25 cellular contexts compared by ENCODE assay signal in genomic region chr2:157459486-157459885, GRCh38. TPM values are rescaled to one million over a fixed set of nuclear protein-coding genes. Genes with fewer than 3 reads are reported as not detected.
DNase-seq lines count a peak whose midpoint lies in the region; ATAC-seq and TF ChIP-seq lines count a peak whose summit lies in the region.
"Had no signal": no experiment of that assay in that cellular context is flagged by ENCODE, and none has a peak within 500 bp of the region (broad histone marks: within the 10 kb centered on the region; RNA-seq: fewer than 3 reads in every experiment).

No MANE protein-coding gene starts in this region.

- intact Hi-C loops in natural killer cell (cut with micrococcal nuclease) = no loop called here
- intact Hi-C loops in naive thymus-derived CD4-positive, alpha-beta T cell (cut with micrococcal nuclease) = no loop called here

- H3K27me3 ChIP-seq in naive thymus-derived CD4-positive, alpha-beta T cell (ENCODE audit: control insufficient read depth in 2 of 2, insufficient read depth in 2 of 2, low read length in 2 of 2) = no peaks in the 10 kb centered on the region
- H3K27me3 ChIP-seq: sigmoid colon, tibial nerve had no signal

- H3K4me3 Mint-ChIP-seq in natural killer cell treated with Interleukin-12 subunit alpha and Interleukin-12 subunit beta and Interleukin-15 and Interleukin-18, amount 100 ng/mL, for 72 hours = no peak overlapping the region
- no peak overlapping the region for H3K4me3 Mint-ChIP-seq in natural killer cell
- H3K4me3 Mint-ChIP-seq in activated T-helper 17 cell treated with anti-CD3 and anti-CD28 coated beads, Interleukin-2, amount 50 U/mL, for 72 hours = peak overlapping the region; percentile 86
- peak overlapping the region; percentile 42 to 82 (median 74) for H3K4me3 Mint-ChIP-seq in naive thymus-derived CD4-positive, alpha-beta T cell
- H3K4me3 Mint-ChIP-seq: activated CD4-positive, alpha-beta memory T cell treated with anti-CD3 and anti-CD28 coated beads for 36 hours; activated T-cell treated with anti-CD3 and anti-CD28 coated beads, Interleukin-2, amount 50 U/mL, for 24 hours; central memory CD8-positive, alpha-beta T cell had no signal

- peaks cover 66 to 83% of the 10 kb centered on the region in 2 donors for H3K4me1 Mint-ChIP-seq in natural killer cell treated with Interleukin-12 subunit alpha and Interleukin-12 subunit beta and Interleukin-15 and Interleukin-18, amount 100 ng/mL, for 72 hours (ENCODE audit: low read depth in 2 of 2)
- peaks cover 5% of the 10 kb centered on the region in 2 donors for H3K4me1 Mint-ChIP-seq in natural killer cell
- H3K4me1 Mint-ChIP-seq in activated T-helper 17 cell treated with anti-CD3 and anti-CD28 coated beads, Interleukin-2, amount 50 U/mL, for 72 hours = peaks cover 53% of the 10 kb centered on the region
- H3K4me1 Mint-ChIP-seq in naive thymus-derived CD4-positive, alpha-beta T cell = peaks cover 35 to 96% (median 90%) of the 10 kb centered on the region in 7 donors

- CTCF ChIA-PET in naive thymus-derived CD4-positive, alpha-beta T cell (lab: Charles Lee) = interaction anchor here (0.7 to 8.3 kb wide), 7 partner anchors 10 to 131 kb away, joined by 3 to 64 read pairs (median 5); no protein-coding TSS in a partner anchor

- no peak for DNase-seq in natural killer cell treated with Interleukin-12 subunit alpha and Interleukin-12 subunit beta and Interleukin-15 and Interleukin-18, amount 100 ng/mL, for 72 hours (ENCODE audit: low spot score)
- DNase-seq in natural killer cell = no peak
- no peak for DNase-seq in naive thymus-derived CD4-positive, alpha-beta T cell
- DNase-seq in central memory CD4-positive, alpha-beta T cell = no peak
- DNase-seq: activated CD4-positive, alpha-beta memory T cell treated with anti-CD3 and anti-CD28 coated beads for 36 hours; activated T-cell treated with anti-CD3 and anti-CD28 coated beads, Interleukin-2, amount 50 U/mL, for 24 hours; amygdala; DMS79 treated with DMSO at 0.1 percent for 48 hours; dorsolateral prefrontal cortex; foreskin keratinocyte; KBM-7; MV-4-11; NCI-H1694 treated with DMSO at 0.1 percent for 48 hours; NCI-H2227 treated with DMSO at 0.1 percent for 48 hours; NCI-H82; Right ventricle myocardium superior; sigmoid colon; stimulated activated naive CD4-positive, alpha-beta T cell; SW 1271 had no signal

- no peaks in the 10 kb centered on the region for H3K9me3 ChIP-seq in naive thymus-derived CD4-positive, alpha-beta T cell (ENCODE audit: control insufficient read depth in 2 of 3, low read length in 3 of 3)
- H3K9me3 ChIP-seq: sigmoid colon, tibial nerve had no signal

- H3K4me3 ChIP-seq in naive thymus-derived CD4-positive, alpha-beta T cell (ENCODE audit: low read length) = no peak overlapping the region
- H3K4me3 ChIP-seq: dorsolateral prefrontal cortex, sigmoid colon, tibial nerve had no signal

- H3K27ac ChIP-seq in naive thymus-derived CD4-positive, alpha-beta T cell (ENCODE audit: low read depth, low read length) = no peak overlapping the region
- H3K27ac ChIP-seq: dorsolateral prefrontal cortex, epithelial cell of prostate, foreskin keratinocyte, sigmoid colon, tibial nerve had no signal

- H3K27me3 Mint-ChIP-seq in natural killer cell treated with Interleukin-12 subunit alpha and Interleukin-12 subunit beta and Interleukin-15 and Interleukin-18, amount 100 ng/mL, for 72 hours = no peaks in the 10 kb centered on the region
- H3K27me3 Mint-ChIP-seq in natural killer cell (ENCODE audit: low read depth in 2 of 2) = peaks cover 2 to 7% of the 10 kb centered on the region in 2 donors
- H3K27me3 Mint-ChIP-seq in activated T-helper 17 cell treated with anti-CD3 and anti-CD28 coated beads, Interleukin-2, amount 50 U/mL, for 72 hours = no peaks in the 10 kb centered on the region
- no peaks in the 10 kb centered on the region for H3K27me3 Mint-ChIP-seq in naive thymus-derived CD4-positive, alpha-beta T cell
- H3K27me3 Mint-ChIP-seq: activated CD4-positive, alpha-beta memory T cell treated with anti-CD3 and anti-CD28 coated beads for 36 hours; activated T-cell treated with anti-CD3 and anti-CD28 coated beads, Interleukin-2, amount 50 U/mL, for 24 hours; central memory CD8-positive, alpha-beta T cell had no signal

- peaks cover 12% of the 10 kb centered on the region for H3K36me3 Mint-ChIP-seq in natural killer cell treated with Interleukin-12 subunit alpha and Interleukin-12 subunit beta and Interleukin-15 and Interleukin-18, amount 100 ng/mL, for 72 hours
- H3K36me3 Mint-ChIP-seq in natural killer cell = no peaks in the 10 kb centered on the region
- peaks cover 11% of the 10 kb centered on the region for H3K36me3 Mint-ChIP-seq in activated T-helper 17 cell treated with anti-CD3 and anti-CD28 coated beads, Interleukin-2, amount 50 U/mL, for 72 hours (ENCODE audit: low read depth)
- H3K36me3 Mint-ChIP-seq in naive thymus-derived CD4-positive, alpha-beta T cell = peaks cover 0 to 19% (median 0%) of the 10 kb centered on the region in 5 donors

- no peak for ATAC-seq in natural killer cell treated with Interleukin-12 subunit alpha and Interleukin-12 subunit beta and Interleukin-15 and Interleukin-18, amount 100 ng/mL, for 72 hours
- ATAC-seq in natural killer cell (no peak), HG03159 (IDR thresholded peaks at IDR 0.05; ENCODE audit: unreplicated experiment) (no peak), HG03354 (IDR thresholded peaks at IDR 0.05; ENCODE audit: poor library complexity, severe bottlenecking, unreplicated experiment) (no peak)
- ATAC-seq in activated T-helper 17 cell treated with anti-CD3 and anti-CD28 coated beads, Interleukin-2, amount 50 U/mL, for 72 hours (replicated peaks) = no peak
- ATAC-seq in naive thymus-derived CD4-positive, alpha-beta T cell = no peak
- ATAC-seq: foreskin keratinocyte had no signal

- H3K9me3 Mint-ChIP-seq in natural killer cell treated with Interleukin-12 subunit alpha and Interleukin-12 subunit beta and Interleukin-15 and Interleukin-18, amount 100 ng/mL, for 72 hours = peaks cover 3% of the 10 kb centered on the region
- no peaks in the 10 kb centered on the region for H3K9me3 Mint-ChIP-seq in natural killer cell
- no peaks in the 10 kb centered on the region for H3K9me3 Mint-ChIP-seq in activated T-helper 17 cell treated with anti-CD3 and anti-CD28 coated beads, Interleukin-2, amount 50 U/mL, for 72 hours
- peaks cover 0 to 1% (median 0%) of the 10 kb centered on the region in 11 donors for H3K9me3 Mint-ChIP-seq in naive thymus-derived CD4-positive, alpha-beta T cell
- H3K9me3 Mint-ChIP-seq: activated CD4-positive, alpha-beta memory T cell treated with anti-CD3 and anti-CD28 coated beads for 36 hours; activated T-cell treated with anti-CD3 and anti-CD28 coated beads, Interleukin-2, amount 50 U/mL, for 24 hours; central memory CD8-positive, alpha-beta T cell had no signal

- H3K36me3 ChIP-seq in naive thymus-derived CD4-positive, alpha-beta T cell (ENCODE audit: control insufficient read depth in 2 of 3, insufficient read depth in 3 of 3, low read length in 3 of 3) = no peaks in the 10 kb centered on the region
- H3K36me3 ChIP-seq: sigmoid colon, tibial nerve had no signal

- no peak for TF ChIP-seq CTCF in natural killer cell (IDR thresholded peaks at IDR 0.05)

- peaks cover 15 to 54% of the 10 kb centered on the region in 2 donors for H3K4me1 ChIP-seq in naive thymus-derived CD4-positive, alpha-beta T cell (ENCODE audit: control insufficient read depth in 2 of 2, insufficient read depth in 2 of 2, low read length in 2 of 2)
- H3K4me1 ChIP-seq: foreskin keratinocyte, sigmoid colon, tibial nerve had no signal

- POLR2A ChIA-PET in naive thymus-derived CD4-positive, alpha-beta T cell (lab: Charles Lee) = interaction anchor here (0.6 to 18.1 kb wide), 10 partner anchors 11 to 132 kb away, joined by 3 to 297 read pairs (median 4); partner anchors contain the start of gene CYTIP

- H3K27ac Mint-ChIP-seq in natural killer cell treated with Interleukin-12 subunit alpha and Interleukin-12 subunit beta and Interleukin-15 and Interleukin-18, amount 100 ng/mL, for 72 hours = peak overlapping the region; percentile 30 to 95
- no peak overlapping the region for H3K27ac Mint-ChIP-seq in natural killer cell
- H3K27ac Mint-ChIP-seq in activated T-helper 17 cell treated with anti-CD3 and anti-CD28 coated beads, Interleukin-2, amount 50 U/mL, for 72 hours = peak overlapping the region; percentile 12
- H3K27ac Mint-ChIP-seq in naive thymus-derived CD4-positive, alpha-beta T cell = peak overlapping the region; percentile 68 to 91 (median 87)
- H3K27ac Mint-ChIP-seq: activated CD4-positive, alpha-beta memory T cell treated with anti-CD3 and anti-CD28 coated beads for 36 hours; activated T-cell treated with anti-CD3 and anti-CD28 coated beads, Interleukin-2, amount 50 U/mL, for 24 hours had no signal

RNA-seq across cellular contexts. Expression of gene CYTIP, which starts 15.6 kb away (rescaled TPM):
- total RNA-seq in natural killer cell treated with Interleukin-12 subunit alpha and Interleukin-12 subunit beta and Interleukin-15 and Interleukin-18, amount 100 ng/mL, for 72 hours = 1,000 to 10,000 TPM in 1 of 2 donors, 100 to 1,000 TPM in 1; 755 to 1,319 TPM
- total RNA-seq in natural killer cell = 100 to 1,000 TPM; 276 to 363 (median 357) TPM
- 100 to 1,000 TPM; 581 to 591 TPM for total RNA-seq in activated T-helper 17 cell treated with anti-CD3 and anti-CD28 coated beads, Interleukin-2, amount 50 U/mL, for 72 hours
- 100 to 1,000 TPM; 290 to 406 (median 363) TPM for total RNA-seq in naive thymus-derived CD4-positive, alpha-beta T cell
- 100 to 1,000 TPM; 170 to 270 TPM for polyA plus RNA-seq in naive thymus-derived CD4-positive, alpha-beta T cell
- total RNA-seq: foreskin keratinocyte had no signal
- polyA plus RNA-seq: foreskin keratinocyte had no signal

Comparison
In these comparisons a context has a peak if more than half of its experiments do, and no peak if none do; other contexts are left out.
1. H3K27ac Mint-ChIP-seq: peak in natural killer cell treated with Interleukin-12 subunit alpha and Interleukin-12 subunit beta and Interleukin-15 and Interleukin-18, amount 100 ng/mL, for 72 hours (2 of 2), activated T-helper 17 cell treated with anti-CD3 and anti-CD28 coated beads, Interleukin-2, amount 50 U/mL, for 72 hours (single experiment) and naive thymus-derived CD4-positive, alpha-beta T cell (9 of 9); none in natural killer cell (0 of 2).
2. H3K4me3 Mint-ChIP-seq: peak in activated T-helper 17 cell treated with anti-CD3 and anti-CD28 coated beads, Interleukin-2, amount 50 U/mL, for 72 hours (single experiment) and naive thymus-derived CD4-positive, alpha-beta T cell (10 of 10); none in natural killer cell treated with Interleukin-12 subunit alpha and Interleukin-12 subunit beta and Interleukin-15 and Interleukin-18, amount 100 ng/mL, for 72 hours (single experiment) and natural killer cell (single experiment).